In genomic region chr17:27629261-27629660, GRCh38 we compare ENCODE assay signal across 8 cellular contexts. TPM values are rescaled to one million over a fixed set of nuclear protein-coding genes. Genes with fewer than 3 reads are reported as not detected.
DNase-seq lines count a peak whose midpoint lies in the region; ATAC-seq and TF ChIP-seq lines count a peak whose summit lies in the region.
"Not testable (repeated sequence)": the region's sequence is repeated elsewhere in the genome, so short reads cannot be mapped to it uniquely, and the experiment has no call there.

No MANE protein-coding gene starts in this region.

- H3K4me3 Mint-ChIP-seq in CD4-positive, alpha-beta T cell; stimulated activated effector memory CD8-positive, alpha-beta T cell treated with anti-CD3 and anti-CD28 coated beads, Interleukin-12 subunit alpha, Interleukin-12 subunit beta, amount 100 ng/mL, for 72 hours: not testable (repeated sequence)
- H3K4me3 Mint-ChIP-seq in activated CD4-positive, alpha-beta T cell treated with anti-CD3 and anti-CD28 coated beads, Interleukin-2, amount 10 ng/mL, durations not matched to agents 24 days and 14 days = peak overlapping the region; percentile 5
- peak overlapping the region; percentile 22 for H3K4me3 Mint-ChIP-seq in endothelial cell (ENCODE audit: unreplicated experiment)

- H3K4me1 Mint-ChIP-seq in CD4-positive, alpha-beta T cell (ENCODE audit: low read depth) = peaks cover 22% of the 10 kb centered on the region
- H3K4me1 Mint-ChIP-seq in activated CD4-positive, alpha-beta T cell treated with anti-CD3 and anti-CD28 coated beads, Interleukin-2, amount 10 ng/mL, durations not matched to agents 24 days and 14 days = peaks cover 48% of the 10 kb centered on the region
- H3K4me1 Mint-ChIP-seq in endothelial cell (ENCODE audit: unreplicated experiment) = not testable (repeated sequence)
- peaks cover 23% of the 10 kb centered on the region for H3K4me1 Mint-ChIP-seq in stimulated activated effector memory CD8-positive, alpha-beta T cell treated with anti-CD3 and anti-CD28 coated beads, Interleukin-12 subunit alpha, Interleukin-12 subunit beta, amount 100 ng/mL, for 72 hours

- not testable (repeated sequence) for H3K27me3 ChIP-seq in CD4-positive, alpha-beta T cell (ENCODE audit: control insufficient read depth, insufficient read depth, low read length)

- peak overlapping the region; percentile 3 for H3K27ac Mint-ChIP-seq in CD4-positive, alpha-beta T cell
- not testable (repeated sequence) for H3K27ac Mint-ChIP-seq in activated CD4-positive, alpha-beta T cell treated with anti-CD3 and anti-CD28 coated beads, Interleukin-2, amount 10 ng/mL, durations not matched to agents 24 days and 14 days; endothelial cell (ENCODE audit: unreplicated experiment)
- H3K27ac Mint-ChIP-seq in activated naive CD4-positive, alpha-beta T cell treated with anti-CD3 and anti-CD28 coated beads, Interleukin-2, amount 50 U/mL, for 72 hours = peak overlapping the region; percentile 22 to 63
- peak overlapping the region; percentile 45 for H3K27ac Mint-ChIP-seq in stimulated activated effector memory CD8-positive, alpha-beta T cell treated with anti-CD3 and anti-CD28 coated beads, Interleukin-12 subunit alpha, Interleukin-12 subunit beta, amount 100 ng/mL, for 72 hours

- TF ChIP-seq CTCF in CD4-positive, alpha-beta T cell (IDR thresholded peaks at IDR 0.05); HFF-Myc (IDR thresholded peaks at IDR 0.05; ENCODE audit: low read depth, low read length, missing control alignments); endothelial cell (IDR thresholded peaks at IDR 0.05; ENCODE audit: unreplicated experiment): not testable (repeated sequence)

- H3K9me3 ChIP-seq in CD4-positive, alpha-beta T cell (ENCODE audit: control insufficient read depth, low read length) = not testable (repeated sequence)

- not testable (repeated sequence) for DNase-seq in CD4-positive, alpha-beta T cell; activated CD4-positive, alpha-beta T cell treated with anti-CD3 and anti-CD28 coated beads, Interleukin-2, amount 10 ng/mL, durations not matched to agents 24 days and 14 days; activated naive CD4-positive, alpha-beta T cell treated with anti-CD3 and anti-CD28 coated beads, Interleukin-2, amount 50 U/mL, for 72 hours (ENCODE audit: low spot score in 2 of 2); endothelial cell (ENCODE audit: low spot score); stimulated activated effector memory CD8-positive, alpha-beta T cell treated with anti-CD3 and anti-CD28 coated beads, Interleukin-12 subunit alpha, Interleukin-12 subunit beta, amount 100 ng/mL, for 72 hours (ENCODE audit: low spot score in 2 of 2)
- DNase-seq in HFF-Myc (ENCODE audit: extremely low read depth, low read depth) (peak; percentile 31), NOMO-1 treated with DMSO at 0.1 percent for 48 hours (lab: John Stamatoyannopoulos, UW; ENCODE audit: unreplicated experiment) (peak; percentile 2), foreskin melanocyte (peak; percentile 87)

- not testable (repeated sequence) for H3K27me3 Mint-ChIP-seq in CD4-positive, alpha-beta T cell; activated CD4-positive, alpha-beta T cell treated with anti-CD3 and anti-CD28 coated beads, Interleukin-2, amount 10 ng/mL, durations not matched to agents 24 days and 14 days; endothelial cell (ENCODE audit: unreplicated experiment)

- POLR2A ChIA-PET in CD4-positive, alpha-beta T cell (lab: Charles Lee) = not testable (repeated sequence)

- H3K4me3 ChIP-seq in HFF-Myc (replicated peaks; ENCODE audit: low read depth, low read length) = not testable (repeated sequence)

- not testable (repeated sequence) for ATAC-seq in CD4-positive, alpha-beta T cell (ENCODE audit: poor library complexity); activated naive CD4-positive, alpha-beta T cell treated with anti-CD3 and anti-CD28 coated beads, Interleukin-2, amount 50 U/mL, for 72 hours; stimulated activated effector memory CD8-positive, alpha-beta T cell treated with anti-CD3 and anti-CD28 coated beads, Interleukin-12 subunit alpha, Interleukin-12 subunit beta, amount 100 ng/mL, for 72 hours

- CTCF ChIA-PET in CD4-positive, alpha-beta T cell (lab: Charles Lee) = not testable (repeated sequence)

- not testable (repeated sequence) for H3K27ac ChIP-seq in CD4-positive, alpha-beta T cell (ENCODE audit: low read depth, low read length)

- H3K9me3 Mint-ChIP-seq in CD4-positive, alpha-beta T cell; activated CD4-positive, alpha-beta T cell treated with anti-CD3 and anti-CD28 coated beads, Interleukin-2, amount 10 ng/mL, durations not matched to agents 24 days and 14 days; activated naive CD4-positive, alpha-beta T cell treated with anti-CD3 and anti-CD28 coated beads, Interleukin-2, amount 50 U/mL, for 72 hours; endothelial cell (ENCODE audit: unreplicated experiment); stimulated activated effector memory CD8-positive, alpha-beta T cell treated with anti-CD3 and anti-CD28 coated beads, Interleukin-12 subunit alpha, Interleukin-12 subunit beta, amount 100 ng/mL, for 72 hours: not testable (repeated sequence)

- not testable (repeated sequence) for H3K36me3 Mint-ChIP-seq in CD4-positive, alpha-beta T cell (ENCODE audit: low read depth); stimulated activated effector memory CD8-positive, alpha-beta T cell treated with anti-CD3 and anti-CD28 coated beads, Interleukin-12 subunit alpha, Interleukin-12 subunit beta, amount 100 ng/mL, for 72 hours
- H3K36me3 Mint-ChIP-seq in activated CD4-positive, alpha-beta T cell treated with anti-CD3 and anti-CD28 coated beads, Interleukin-2, amount 10 ng/mL, durations not matched to agents 24 days and 14 days (ENCODE audit: low read depth) = peaks cover 26% of the 10 kb centered on the region
- H3K36me3 Mint-ChIP-seq in activated naive CD4-positive, alpha-beta T cell treated with anti-CD3 and anti-CD28 coated beads, Interleukin-2, amount 50 U/mL, for 72 hours = peaks cover 0 to 17% of the 10 kb centered on the region in 2 donors
- H3K36me3 Mint-ChIP-seq in endothelial cell (ENCODE audit: low read depth, unreplicated experiment) = peaks cover 16% of the 10 kb centered on the region

- intact Hi-C loops in CD4-positive, alpha-beta T cell (cut with DNase I, micrococcal nuclease); activated CD4-positive, alpha-beta T cell treated with anti-CD3 and anti-CD28 coated beads, Interleukin-2, amount 10 ng/mL, durations not matched to agents 24 days and 14 days (cut with micrococcal nuclease): not testable (repeated sequence)

RNA-seq across cellular contexts. Expression of gene LGALS9, which starts 1.7 kb away (rescaled TPM):
- 10 to 100 TPM; 38.3 to 39.8 TPM for total RNA-seq in CD4-positive, alpha-beta T cell
- 46.4 and 51.6 TPM in 2 replicates for total RNA-seq in activated CD4-positive, alpha-beta T cell treated with anti-CD3 and anti-CD28 coated beads, Interleukin-2, amount 10 ng/mL, durations not matched to agents 24 days and 14 days
- total RNA-seq in activated naive CD4-positive, alpha-beta T cell treated with anti-CD3 and anti-CD28 coated beads, Interleukin-2, amount 50 U/mL, for 72 hours = 10 to 100 TPM; 22.2 to 71.5 TPM
- 5.8 TPM for total RNA-seq in endothelial cell (ENCODE audit: unreplicated experiment)
